In the genomic region with DNA sequence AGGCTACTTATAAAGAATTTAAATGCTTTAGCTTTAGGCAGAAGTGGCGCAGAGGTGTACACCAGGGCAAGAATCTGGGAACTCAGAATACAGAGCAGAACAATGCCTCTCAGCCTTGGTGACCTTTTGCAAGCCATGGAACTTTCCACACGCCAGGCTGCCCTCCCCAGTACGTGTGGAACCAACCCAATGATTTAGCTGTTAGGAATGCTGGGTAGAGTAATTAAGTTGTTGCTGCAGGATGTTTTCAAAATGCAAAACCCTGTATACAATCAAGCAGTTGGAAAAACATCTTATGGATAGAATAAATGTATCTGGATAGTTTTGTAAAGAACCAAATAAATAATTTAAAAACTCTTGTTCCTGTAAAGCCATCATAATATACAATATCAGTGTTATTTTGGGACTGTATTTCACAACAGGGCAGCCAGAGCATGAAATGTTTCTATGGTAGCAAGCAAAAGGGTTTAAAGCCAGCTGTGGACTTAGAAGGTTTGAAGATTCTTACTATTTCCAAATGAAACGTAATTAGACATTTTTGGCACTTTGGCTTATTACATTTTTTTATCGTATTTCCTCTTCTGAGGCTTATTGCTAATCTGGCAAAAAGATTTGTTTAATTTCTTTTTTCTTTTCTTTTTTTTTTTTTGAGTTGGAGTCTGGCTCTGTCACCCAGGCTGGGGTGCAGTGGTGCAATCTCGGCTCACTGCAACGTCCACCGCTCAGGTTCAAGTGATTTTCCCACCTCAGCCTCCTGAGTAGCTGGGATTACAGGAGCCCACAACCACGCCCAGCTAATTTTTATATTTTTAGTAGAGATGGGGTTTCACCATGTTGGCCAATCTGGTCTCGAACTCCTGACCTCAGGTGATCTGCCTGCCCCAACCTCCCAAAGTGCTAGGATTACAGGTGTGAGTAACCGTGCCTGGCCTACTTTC, we compare ENCODE assay signal across 8 cellular contexts. TPM values are rescaled to one million over a fixed set of nuclear protein-coding genes. Genes with fewer than 3 reads are reported as not detected.
DNase-seq lines count a peak whose midpoint lies in the region; ATAC-seq and TF ChIP-seq lines count a peak whose summit lies in the region.

No MANE protein-coding gene starts in this region.

- POLR2A ChIA-PET in activated CD4-positive, alpha-beta memory T cell treated with anti-CD3 and anti-CD28 coated beads for 36 hours (lab: Charles Lee) = no interaction called here

- peaks cover 23% of the 10 kb centered on the region for H3K27me3 Mint-ChIP-seq in T-helper 2 cell treated with Interferon-gamma antibody and Interleukin-4, amounts not matched to agents 5 μg/mL and 100 μg/mL, for 36 hours (ENCODE audit: low read depth)
- H3K27me3 Mint-ChIP-seq in activated CD4-positive, alpha-beta memory T cell treated with anti-CD3 and anti-CD28 coated beads for 36 hours = peaks cover 1% of the 10 kb centered on the region

- no peak overlapping the region for H3K27ac Mint-ChIP-seq in stimulated activated effector memory CD8-positive, alpha-beta T cell treated with anti-CD3 and anti-CD28 coated beads, Interleukin-12 subunit alpha, Interleukin-12 subunit beta, amount 100 ng/mL, for 72 hours
- H3K27ac Mint-ChIP-seq in T-helper 2 cell treated with Interferon-gamma antibody and Interleukin-4, amounts not matched to agents 5 μg/mL and 100 μg/mL, for 36 hours = no peak overlapping the region
- H3K27ac Mint-ChIP-seq in activated CD4-positive, alpha-beta memory T cell treated with anti-CD3 and anti-CD28 coated beads for 36 hours = no peak overlapping the region

- H3K9me3 ChIP-seq in psoas muscle = no peaks in the 10 kb centered on the region

- peak; percentile 96 for ATAC-seq in left ventricle myocardium superior
- peak; percentile 92 to 97 (median 96) for ATAC-seq in psoas muscle
- ATAC-seq in stimulated activated effector memory CD8-positive, alpha-beta T cell treated with anti-CD3 and anti-CD28 coated beads, Interleukin-12 subunit alpha, Interleukin-12 subunit beta, amount 100 ng/mL, for 72 hours = no peak

- peaks cover 54% of the 10 kb centered on the region for H3K4me1 ChIP-seq in psoas muscle

- intact Hi-C loops in left ventricle myocardium superior (cut with micrococcal nuclease) (no loop called here), psoas muscle (cut with DNase I) (no loop called here)
- intact Hi-C loops in activated CD4-positive, alpha-beta memory T cell treated with anti-CD3 and anti-CD28 coated beads for 36 hours (cut with micrococcal nuclease) = no loop called here

- CTCF ChIA-PET in activated CD4-positive, alpha-beta memory T cell treated with anti-CD3 and anti-CD28 coated beads for 36 hours (lab: Charles Lee) = no interaction called here

- no peaks in the 10 kb centered on the region for H3K36me3 Mint-ChIP-seq in stimulated activated effector memory CD8-positive, alpha-beta T cell treated with anti-CD3 and anti-CD28 coated beads, Interleukin-12 subunit alpha, Interleukin-12 subunit beta, amount 100 ng/mL, for 72 hours
- no peaks in the 10 kb centered on the region for H3K36me3 Mint-ChIP-seq in T-helper 2 cell treated with Interferon-gamma antibody and Interleukin-4, amounts not matched to agents 5 μg/mL and 100 μg/mL, for 36 hours (ENCODE audit: low read depth)
- no peaks in the 10 kb centered on the region for H3K36me3 Mint-ChIP-seq in activated CD4-positive, alpha-beta memory T cell treated with anti-CD3 and anti-CD28 coated beads for 36 hours

- H3K27ac ChIP-seq in psoas muscle = peak overlapping the region; percentile 79

- WGBS in psoas muscle, 3 donors = 23 to 28% (median 24%) methylated on average over 11 of the region's 11 CpGs

- H3K4me3 Mint-ChIP-seq in stimulated activated effector memory CD8-positive, alpha-beta T cell treated with anti-CD3 and anti-CD28 coated beads, Interleukin-12 subunit alpha, Interleukin-12 subunit beta, amount 100 ng/mL, for 72 hours = no peak overlapping the region
- H3K4me3 Mint-ChIP-seq in T-helper 2 cell treated with Interferon-gamma antibody and Interleukin-4, amounts not matched to agents 5 μg/mL and 100 μg/mL, for 36 hours = no peak overlapping the region
- no peak overlapping the region for H3K4me3 Mint-ChIP-seq in activated CD4-positive, alpha-beta memory T cell treated with anti-CD3 and anti-CD28 coated beads for 36 hours

- DNase-seq in GM04504 (ENCODE audit: low read depth) (peak; percentile 76), amniotic stem cell (lab: John Stamatoyannopoulos, UW) (peak; percentile 61), left ventricle myocardium superior (peak; percentile 60), psoas muscle (peak; percentile 55 to 75), NCI-H2196 treated with DMSO at 0.1 percent for 48 hours (lab: John Stamatoyannopoulos, UW; ENCODE audit: unreplicated experiment) (no peak)
- no peak for DNase-seq in stimulated activated effector memory CD8-positive, alpha-beta T cell treated with anti-CD3 and anti-CD28 coated beads, Interleukin-12 subunit alpha, Interleukin-12 subunit beta, amount 100 ng/mL, for 72 hours (ENCODE audit: low spot score in 2 of 2)
- DNase-seq in T-helper 2 cell treated with Interferon-gamma antibody and Interleukin-4, amounts not matched to agents 5 μg/mL and 100 μg/mL, for 36 hours (ENCODE audit: low spot score) = no peak
- DNase-seq in activated CD4-positive, alpha-beta memory T cell treated with anti-CD3 and anti-CD28 coated beads for 36 hours = no peak

- no peaks in the 10 kb centered on the region for H3K9me3 Mint-ChIP-seq in stimulated activated effector memory CD8-positive, alpha-beta T cell treated with anti-CD3 and anti-CD28 coated beads, Interleukin-12 subunit alpha, Interleukin-12 subunit beta, amount 100 ng/mL, for 72 hours
- H3K9me3 Mint-ChIP-seq in T-helper 2 cell treated with Interferon-gamma antibody and Interleukin-4, amounts not matched to agents 5 μg/mL and 100 μg/mL, for 36 hours = no peaks in the 10 kb centered on the region
- H3K9me3 Mint-ChIP-seq in activated CD4-positive, alpha-beta memory T cell treated with anti-CD3 and anti-CD28 coated beads for 36 hours = no peaks in the 10 kb centered on the region

- peak overlapping the region; percentile 3 for H3K4me3 ChIP-seq in psoas muscle

- TF ChIP-seq CTCF in psoas muscle (IDR thresholded peaks at IDR 0.05) = no peak

- H3K27me3 ChIP-seq in psoas muscle (ENCODE audit: insufficient read depth in 3 of 3, low read length in 2 of 3) = no peaks in the 10 kb centered on the region

- H3K36me3 ChIP-seq in psoas muscle (ENCODE audit: insufficient read depth in 1 of 2, low read depth in 1 of 2) = no peaks in the 10 kb centered on the region

- no peaks in the 10 kb centered on the region for H3K4me1 Mint-ChIP-seq in stimulated activated effector memory CD8-positive, alpha-beta T cell treated with anti-CD3 and anti-CD28 coated beads, Interleukin-12 subunit alpha, Interleukin-12 subunit beta, amount 100 ng/mL, for 72 hours
- H3K4me1 Mint-ChIP-seq in T-helper 2 cell treated with Interferon-gamma antibody and Interleukin-4, amounts not matched to agents 5 μg/mL and 100 μg/mL, for 36 hours (ENCODE audit: low read depth) = no peaks in the 10 kb centered on the region
- no peaks in the 10 kb centered on the region for H3K4me1 Mint-ChIP-seq in activated CD4-positive, alpha-beta memory T cell treated with anti-CD3 and anti-CD28 coated beads for 36 hours (ENCODE audit: low read depth)

RNA-seq across cellular contexts. Expression of a gene that starts 19.6 kb away (rescaled TPM):
- not detected for total RNA-seq in left ventricle myocardium superior
- under 1 TPM in 3 of 4 donors, not detected in 1; 0.30 to 0.71 (median 0.46) TPM for total RNA-seq in psoas muscle
- under 1 TPM in 2 of 3 donors, not detected in 1; 0.16 to 0.86 TPM for polyA plus RNA-seq in psoas muscle
- under 1 TPM; 0.19 to 0.31 TPM for total RNA-seq in activated CD4-positive, alpha-beta memory T cell treated with anti-CD3 and anti-CD28 coated beads for 36 hours

RNA-seq across cellular contexts. Expression of a gene that starts 28.8 kb away (rescaled TPM):
- total RNA-seq in left ventricle myocardium superior = 13.8 TPM
- 10 to 100 TPM; 25.0 to 65.6 (median 54.1) TPM for total RNA-seq in psoas muscle
- polyA plus RNA-seq in psoas muscle = 100 to 1,000 TPM in 1 of 3 donors, 10 to 100 TPM in 1, 1 to 10 TPM in 1; 4.1 to 180 (median 33.8) TPM
- 1 to 10 TPM; 6.6 to 6.7 TPM for total RNA-seq in activated CD4-positive, alpha-beta memory T cell treated with anti-CD3 and anti-CD28 coated beads for 36 hours

Comparison
In these comparisons a context has a peak if more than half of its experiments do, and no peak if none do; other contexts are left out.
1. DNase-seq: peak in GM04504 (single experiment), amniotic stem cell (single experiment), left ventricle myocardium superior (single experiment) and psoas muscle (2 of 2); none in stimulated activated effector memory CD8-positive, alpha-beta T cell treated with anti-CD3 and anti-CD28 coated beads, Interleukin-12 subunit alpha, Interleukin-12 subunit beta, amount 100 ng/mL, for 72 hours (0 of 2), NCI-H2196 treated with DMSO at 0.1 percent for 48 hours (single experiment), T-helper 2 cell treated with Interferon-gamma antibody and Interleukin-4, amounts not matched to agents 5 μg/mL and 100 μg/mL, for 36 hours (single experiment) and activated CD4-positive, alpha-beta memory T cell treated with anti-CD3 and anti-CD28 coated beads for 36 hours (single experiment).